Comparison of ENCODE assay signal across 8 cellular contexts in genomic region chr7:76445577-76446008, GRCh38. TPM values are rescaled to one million over a fixed set of nuclear protein-coding genes. Genes with fewer than 3 reads are reported as not detected.
DNase-seq lines count a peak whose midpoint lies in the region; ATAC-seq, FAIRE-seq and TF ChIP-seq lines count a peak whose summit lies in the region.
"Not testable (repeated sequence)": the region's sequence is repeated elsewhere in the genome, so short reads cannot be mapped to it uniquely, and the experiment has no call there.

No MANE protein-coding gene starts in this region.

- H3K4me3 ChIP-seq in endothelial cell of umbilical vein (replicated peaks in 1 of 3; ENCODE audit: insufficient read depth in 1 of 3, low read depth in 1 of 3, low read length in 3 of 3); stomach: not testable (repeated sequence)

- not testable (repeated sequence) for H3K27me3 ChIP-seq in endothelial cell of umbilical vein (ENCODE audit: control insufficient read depth in 2 of 2, insufficient read depth in 2 of 2, low read length in 2 of 2); stomach

- TF ChIP-seq POLR2A in endothelial cell of umbilical vein (IDR thresholded peaks at IDR 0.05; ENCODE audit: low read depth, low read length); stomach (IDR thresholded peaks at IDR 0.05): not testable (repeated sequence)

- not testable (repeated sequence) for H3K4me2 ChIP-seq in endothelial cell of umbilical vein (ENCODE audit: insufficient read depth, low read length)

- not testable (repeated sequence) for H3K9me3 ChIP-seq in endothelial cell of umbilical vein (replicated peaks; ENCODE audit: control insufficient read depth, insufficient read depth, low read length); stomach

- BruUV-seq in endothelial cell of umbilical vein (replicated peaks; lab: Mats Ljungman, UMichigan), result not testable (repeated sequence)

- H3K79me2 ChIP-seq in endothelial cell of umbilical vein (ENCODE audit: control insufficient read depth, insufficient read depth, low read length), result not testable (repeated sequence)

- POLR2A ChIA-PET in endothelial cell of umbilical vein (lab: Charles Lee), result not testable (repeated sequence)

- not testable (repeated sequence) for H3K9ac ChIP-seq in endothelial cell of umbilical vein (replicated peaks; ENCODE audit: extremely low read depth, insufficient read depth, low read length)

- H3K27ac Mint-ChIP-seq in memory B cell, result not testable (repeated sequence)

- not testable (repeated sequence) for TF ChIP-seq EP300 in stomach (IDR thresholded peaks at IDR 0.05)

- intact Hi-C loops in endothelial cell of umbilical vein (cut with micrococcal nuclease); stomach (cut with DNase I; ENCODE audit: low total_unique reads): not testable (repeated sequence)

- peak overlapping the region; percentile 29 for H3K4me3 Mint-ChIP-seq in memory B cell

- WGBS in stomach, 5 donors, result 0 to 7% (median 3%) methylated on average over 4 of the region's 5 CpGs

- peak overlapping the region; percentile 13 for H3K27ac ChIP-seq in endothelial cell of umbilical vein (ENCODE audit: insufficient read depth, low read depth, low read length)
- H3K27ac ChIP-seq in stomach, result peak overlapping the region; percentile 55 to 73 (median 64)

- dilution Hi-C loops in endothelial cell of umbilical vein (cut with MboI; ENCODE audit: extremely low pct_ligation_motif_present, low sequenced_read_pairs), result not testable (repeated sequence)

- H4K20me1 ChIP-seq in endothelial cell of umbilical vein (replicated peaks; ENCODE audit: control insufficient read depth, extremely low read depth, insufficient read depth, low read length), result not testable (repeated sequence)

- FAIRE-seq in endothelial cell of umbilical vein (lab: Jason Lieb, UNC), result peak; percentile 100

- TF ChIP-seq CTCF in endothelial cell of umbilical vein (IDR thresholded peaks at IDR 0.05; ENCODE audit: extremely low read depth in 1 of 2, insufficient read depth in 1 of 2, low read depth in 1 of 2, low read length in 2 of 2); stomach (IDR thresholded peaks at IDR 0.05): not testable (repeated sequence)

- not testable (repeated sequence) for H3K9me3 Mint-ChIP-seq in memory B cell

- not testable (repeated sequence) for H3K4me1 Mint-ChIP-seq in memory B cell

- H3K36me3 ChIP-seq in endothelial cell of umbilical vein (ENCODE audit: control insufficient read depth in 2 of 2, extremely low read depth in 1 of 2, insufficient read depth in 2 of 2, low read length in 2 of 2); stomach: not testable (repeated sequence)

- DNase-seq in Daoy (ENCODE audit: low read depth) (peak; percentile 61), NCI-H226 (peak; percentile 38), endothelial cell of umbilical vein (ENCODE audit: low read depth, low spot score) (peak; percentile 67), memory B cell (ENCODE audit: low spot score in 2 of 2) (peak in 1 of 2 donors; percentile 15)
- peak; percentile 26 for DNase-seq in activated CD4-positive, alpha-beta T cell treated with anti-CD3 and anti-CD28 coated beads for 48 hours
- DNase-seq in stomach, result not testable (repeated sequence)

- not testable (repeated sequence) for H3K27me3 Mint-ChIP-seq in memory B cell

- ATAC-seq in GM21447 (IDR thresholded peaks at IDR 0.05; ENCODE audit: unreplicated experiment) (peak; percentile 81), HG03175 (IDR thresholded peaks at IDR 0.05; ENCODE audit: unreplicated experiment) (peak; percentile 76), memory B cell (ENCODE audit: low read depth) (peak; percentile 96)

- CTCF ChIA-PET in endothelial cell of umbilical vein (lab: Charles Lee), result not testable (repeated sequence)

- peak overlapping the region; percentile 36 for H2AFZ ChIP-seq in endothelial cell of umbilical vein (ENCODE audit: low read depth, low read length)

- not testable (repeated sequence) for H3K36me3 Mint-ChIP-seq in memory B cell

- H3K9me1 ChIP-seq in endothelial cell of umbilical vein (replicated peaks; ENCODE audit: control insufficient read depth, extremely low read depth, insufficient read depth, low read length), result not testable (repeated sequence)

- not testable (repeated sequence) for H3K4me1 ChIP-seq in endothelial cell of umbilical vein (ENCODE audit: control insufficient read depth, extremely low read depth, insufficient read depth, low read length); stomach

RNA-seq across cellular contexts. Expression of gene DTX2, which starts 15.9 kb away (rescaled TPM):
- total RNA-seq in Daoy (2014; rRNA removed; shearing (Covaris generic)), result 13.3 and 15.1 TPM in 2 replicates
- total RNA-seq in endothelial cell of umbilical vein (16.7 and 17.1 TPM in 2 replicates), stomach (100 to 1,000 TPM in 2 of 5 donors, 10 to 100 TPM in 3; 20.0 to 252 (median 57.1) TPM)
- polyA plus RNA-seq in endothelial cell of umbilical vein (8.5 and 11.7 TPM in 2 replicates), stomach (10 to 100 TPM; 27.2 to 46.3 (median 37.5) TPM)
- 5.2 and 6.9 TPM in 2 replicates for polyA plus RNA-seq in endothelial cell of umbilical vein (2011; cell fraction: cytosol; rRNA removed)
- polyA plus RNA-seq in endothelial cell of umbilical vein (2011; cell fraction: nucleus; rRNA removed), result 15.1 and 15.2 TPM in 2 replicates
- polyA plus RNA-seq in endothelial cell of umbilical vein (2012), result 7.4 and 9.4 TPM in 2 replicates
- polyA minus RNA-seq in endothelial cell of umbilical vein, result 5.9 and 10.1 TPM in 2 replicates
- 19.4 TPM for polyA minus RNA-seq in endothelial cell of umbilical vein (2011; cell fraction: cytosol; rRNA and poly(A)+ RNA removed)
- 10.9 and 12.9 TPM in 2 replicates for polyA minus RNA-seq in endothelial cell of umbilical vein (2011; cell fraction: nucleus; rRNA and poly(A)+ RNA removed)

RNA-seq across cellular contexts. Expression of gene ZP3, which starts 20.8 kb away (rescaled TPM):
- total RNA-seq in Daoy (2014; rRNA removed; shearing (Covaris generic)), result 2.0 and 3.8 TPM in 2 replicates
- total RNA-seq in endothelial cell of umbilical vein (0.32 and 4.0 TPM in 2 replicates), stomach (1 to 10 TPM in 1 of 5 donors, not detected in 4; 1.4 TPM)
- polyA plus RNA-seq in endothelial cell of umbilical vein (3.0 and 4.3 TPM in 2 replicates), stomach (1 to 10 TPM in 2 of 3 donors, under 1 TPM in 1; 0.46 to 7.1 (median 1.3) TPM)
- polyA plus RNA-seq in endothelial cell of umbilical vein (2011; cell fraction: cytosol; rRNA removed), result 1.7 and 1.9 TPM in 2 replicates
- polyA plus RNA-seq in endothelial cell of umbilical vein (2011; cell fraction: nucleus; rRNA removed), result 1.4 and 1.7 TPM in 2 replicates
- 2.5 and 4.7 TPM in 2 replicates for polyA plus RNA-seq in endothelial cell of umbilical vein (2012)
- polyA minus RNA-seq in endothelial cell of umbilical vein, result 2.6 and 6.7 TPM in 2 replicates
- 28.8 TPM for polyA minus RNA-seq in endothelial cell of umbilical vein (2011; cell fraction: cytosol; rRNA and poly(A)+ RNA removed)
- 0.24 and 0.48 TPM in 2 replicates for polyA minus RNA-seq in endothelial cell of umbilical vein (2011; cell fraction: nucleus; rRNA and poly(A)+ RNA removed)

RNA-seq across cellular contexts. Expression of gene SSC4D, which starts 36.1 kb away (rescaled TPM):
- total RNA-seq in Daoy (2014; rRNA removed; shearing (Covaris generic)), result 0.30 and 2.5 TPM in 2 replicates
- 0.39 and 0.46 TPM in 2 replicates for total RNA-seq in endothelial cell of umbilical vein
- polyA plus RNA-seq in endothelial cell of umbilical vein, result 0.88 and 1.1 TPM in 2 replicates
- 0.59 TPM in 2 replicates for polyA plus RNA-seq in endothelial cell of umbilical vein (2011; cell fraction: cytosol; rRNA removed)
- polyA plus RNA-seq in endothelial cell of umbilical vein (2011; cell fraction: nucleus; rRNA removed), result 0.26 and 0.38 TPM in 2 replicates
- polyA plus RNA-seq in endothelial cell of umbilical vein (2012), result 0.37 and 0.68 TPM in 2 replicates
- polyA minus RNA-seq in endothelial cell of umbilical vein, result 0.30 and 0.53 TPM in 2 replicates
- 1.7 TPM for polyA minus RNA-seq in endothelial cell of umbilical vein (2011; cell fraction: cytosol; rRNA and poly(A)+ RNA removed)
- polyA minus RNA-seq in endothelial cell of umbilical vein (2011; cell fraction: nucleus; rRNA and poly(A)+ RNA removed), result not detected in 2 replicates
- under 1 TPM in 1 of 5 donors, not detected in 4; 0.37 TPM for total RNA-seq in stomach
- polyA plus RNA-seq in stomach, result under 1 TPM in 1 of 3 donors, not detected in 2; 0.80 TPM
